In genomic region chr2:143140864-143141637, GRCh38 we compare ENCODE assay signal across 9 cellular contexts. TPM values are rescaled to one million over a fixed set of nuclear protein-coding genes. Genes with fewer than 3 reads are reported as not detected.
A peak's percentile ranks its signal among the peaks of the same experiment; 100 is the strongest.
DNase-seq lines count a peak whose midpoint lies in the region; ATAC-seq and TF ChIP-seq lines count a peak whose summit lies in the region.
"Had no signal": no experiment of that assay in that cellular context is flagged by ENCODE, and none has a peak within 500 bp of the region (broad histone marks: within the 10 kb centered on the region; RNA-seq: fewer than 3 reads in every experiment).

No MANE protein-coding gene starts in this region.

- no peak overlapping the region for H4K8ac ChIP-seq in mesenchymal stem cell (ENCODE audit: low read length)

- no peaks in the 10 kb centered on the region for H3K79me1 ChIP-seq in mesenchymal stem cell (replicated peaks; ENCODE audit: low read length, poor library complexity, severe bottlenecking)

- H2AK5ac ChIP-seq in mesenchymal stem cell (ENCODE audit: low read length, severe bottlenecking), result no peak overlapping the region

- peaks cover 87% of the 10 kb centered on the region for H3K79me2 ChIP-seq in Karpas-422 (ENCODE audit: low read length)

- H3K9ac ChIP-seq in Karpas-422 (ENCODE audit: low read length) (peak overlapping the region; percentile 55), mesenchymal stem cell (ENCODE audit: low read length) (no peak overlapping the region)

- H2AFZ ChIP-seq in Karpas-422 (ENCODE audit: low read length) (0 out of 2 replicates have a peak overlapping the region, but pooled peaks have one; percentile 6), mesenchymal stem cell (ENCODE audit: low read depth, low read length) (no peak overlapping the region)

- H3K27me3 ChIP-seq in Karpas-422 (ENCODE audit: low read length), result no peaks in the 10 kb centered on the region
- H3K27me3 ChIP-seq in left lung, result no peaks in the 10 kb centered on the region
- no peaks in the 10 kb centered on the region for H3K27me3 ChIP-seq in mesenchymal stem cell (ENCODE audit: control insufficient read depth in 1 of 2, insufficient read depth in 1 of 2, low read length in 2 of 2)

- no peak overlapping the region for H3K27ac Mint-ChIP-seq in type B pancreatic cell

- H3K27me3 Mint-ChIP-seq in type B pancreatic cell, result peaks cover 13% of the 10 kb centered on the region

- no peak overlapping the region for H2BK12ac ChIP-seq in mesenchymal stem cell (ENCODE audit: low read length in 2 of 2)

- no peaks in the 10 kb centered on the region for H3K9me3 Mint-ChIP-seq in type B pancreatic cell

- TF ChIP-seq CTCF in left lung (IDR thresholded peaks at IDR 0.05) (no peak), type B pancreatic cell (conservative IDR thresholded peaks at IDR 0.05) (no peak)

- ATAC-seq in GM18873 (IDR thresholded peaks at IDR 0.05; ENCODE audit: low FRiP score, unreplicated experiment) (peak; percentile 70), HG02571 (IDR thresholded peaks at IDR 0.05; ENCODE audit: unreplicated experiment) (peak; percentile 61), left lung (peak; percentile 38)

- H2BK120ac ChIP-seq in mesenchymal stem cell (ENCODE audit: low read depth, low read length), result no peak overlapping the region

- H3K27ac ChIP-seq in Karpas-422 (ENCODE audit: low read length) (peak overlapping the region; percentile 94), left lung (peak overlapping the region in 1 of 2 donors; percentile 51), caudate nucleus (ENCODE audit: low read depth, low read length) (no peak overlapping the region), mesenchymal stem cell (ENCODE audit: low read length, poor library complexity, severe bottlenecking) (no peak overlapping the region)

- H3K4me3 ChIP-seq in Karpas-422 (ENCODE audit: low read length) (peak overlapping the region; percentile 55), left lung (no peak overlapping the region), mesenchymal stem cell (ENCODE audit: insufficient read depth in 1 of 2, low read depth in 1 of 2, low read length in 2 of 2) (no peak overlapping the region)

- no peak overlapping the region for H4K91ac ChIP-seq in mesenchymal stem cell (ENCODE audit: low read length)

- DNase-seq in Karpas-422 (peak; percentile 86), left lung (no peak), type B pancreatic cell (ENCODE audit: extremely low spot score, unreplicated experiment) (no peak), caudate nucleus (lab: John Stamatoyannopoulos, UW) (no peak), mesenchymal stem cell (no peak), NCI-H1417 treated with DMSO at 0.1 percent for 48 hours (lab: John Stamatoyannopoulos, UW) (no peak)
- DNase-seq: retina had no signal

- no peaks in the 10 kb centered on the region for H3K9me2 ChIP-seq in Karpas-422 (replicated peaks; ENCODE audit: insufficient read depth, low read length)

- H3K18ac ChIP-seq in mesenchymal stem cell (ENCODE audit: low read depth in 1 of 2, low read length in 2 of 2), result no peak overlapping the region

- H3K36me3 ChIP-seq in Karpas-422 (ENCODE audit: insufficient read depth, low read length) (no peaks in the 10 kb centered on the region), left lung (no peaks in the 10 kb centered on the region), mesenchymal stem cell (ENCODE audit: control insufficient read depth in 1 of 2, insufficient read depth in 2 of 2, low read depth in 1 of 2, low read length in 2 of 2) (no peaks in the 10 kb centered on the region)

- H4K20me1 ChIP-seq in Karpas-422 (ENCODE audit: insufficient read depth, low read depth, low read length), result no peaks in the 10 kb centered on the region

- H2BK15ac ChIP-seq in mesenchymal stem cell (ENCODE audit: low read depth, poor library complexity, severe bottlenecking), result no peak overlapping the region

- intact Hi-C loops in left lung (cut with DNase I), result no loop called here

- no peak overlapping the region for H3K4me3 Mint-ChIP-seq in type B pancreatic cell

- no peak overlapping the region for H3K4ac ChIP-seq in mesenchymal stem cell (ENCODE audit: low read depth in 1 of 2, low read length in 2 of 2)

- H2BK5ac ChIP-seq in mesenchymal stem cell (ENCODE audit: low read depth, low read length, poor library complexity, severe bottlenecking), result no peak overlapping the region

- H3K9me3 ChIP-seq in Karpas-422 (ENCODE audit: low read length), result no peaks in the 10 kb centered on the region
- no peaks in the 10 kb centered on the region for H3K9me3 ChIP-seq in left lung
- H3K9me3 ChIP-seq in mesenchymal stem cell (ENCODE audit: control insufficient read depth, low read length), result no peaks in the 10 kb centered on the region

- peaks cover 7% of the 10 kb centered on the region for H3K4me1 Mint-ChIP-seq in type B pancreatic cell (ENCODE audit: unreplicated experiment)

- H3K4me2 ChIP-seq in Karpas-422 (ENCODE audit: low read depth, low read length, poor library complexity, severe bottlenecking) (peak overlapping the region; percentile 77), mesenchymal stem cell (ENCODE audit: low read length, poor library complexity, severe bottlenecking) (no peak overlapping the region)

- H3K4me1 ChIP-seq in Karpas-422 (ENCODE audit: low read length) (peaks cover 84% of the 10 kb centered on the region), left lung (peaks cover 0 to 59% of the 10 kb centered on the region in 2 donors), mesenchymal stem cell (ENCODE audit: control insufficient read depth, insufficient read depth, low read depth, low read length) (peaks cover 2% of the 10 kb centered on the region)

- no peak overlapping the region for H3K23ac ChIP-seq in mesenchymal stem cell (ENCODE audit: low read length in 2 of 2)

- no peak overlapping the region for H3K14ac ChIP-seq in mesenchymal stem cell (ENCODE audit: low read length in 2 of 2)

- H3K36me3 Mint-ChIP-seq in type B pancreatic cell, result no peaks in the 10 kb centered on the region

- 89% methylated on average over 1 of the region's 1 CpG for WGBS in mesenchymal stem cell

RNA-seq across cellular contexts. Expression of gene ARHGAP15, which starts 11.8 kb away (rescaled TPM):
- 65.6 and 82.8 TPM in 2 replicates for total RNA-seq in Karpas-422 (2014; rRNA removed; shearing (Covaris generic); ENCODE audit: low replicate concordance)
- total RNA-seq in left lung, result 10 to 100 TPM; 16.8 to 20.6 TPM
- not detected in 2 replicates for total RNA-seq in type B pancreatic cell (ENCODE audit: low replicate concordance)
- 0.14 TPM for polyA plus RNA-seq in mesenchymal stem cell (2013, experiment 1 of 2)
- polyA plus RNA-seq in mesenchymal stem cell (2013, experiment 2 of 2), result 0.18 TPM

Comparison
In these comparisons a context has a peak if more than half of its experiments do, and no peak if none do; other contexts are left out.
1. RNA of gene ARHGAP15, which starts 11.8 kb away (total RNA-seq): 65.6 to 82.8 TPM in Karpas-422 and 16.8 to 20.6 TPM in left lung; not detected in type B pancreatic cell; every median in the first group is over 10 times any median in the second.
2. Peak in every context shown above with its lines, with median percentiles within 50 percentile points of each other: ATAC-seq.